In genomic region chr6:135083992-135084915, GRCh38 we compare ENCODE assay signal across 13 cellular contexts.
"Had no signal": no experiment of that assay in that cellular context is flagged by ENCODE, and none has a peak within 500 bp of the region (broad histone marks: within the 10 kb centered on the region; RNA-seq: fewer than 3 reads in every experiment).

No MANE protein-coding gene starts in this region.

- DNase-seq: activated naive CD4-positive, alpha-beta T cell treated with anti-CD3 and anti-CD28 coated beads, Interleukin-2, amount 10 ng/mL, durations not matched to agents 7 days and 5 days; brain microvascular endothelial cell; effector memory CD8-positive, alpha-beta T cell; kidney; left ventricle myocardium superior; mesenchymal stem cell; spleen; stimulated activated CD4-positive, alpha-beta T cell treated with anti-CD3 and anti-CD28 coated beads, Interleukin-1b, Interleukin-23, amount 100 ng/mL, for 48 hours; upper lobe of right lung had no signal

- H3K4me3 ChIP-seq: hepatocyte, spleen, upper lobe of right lung had no signal

- H3K27me3 Mint-ChIP-seq: activated naive CD4-positive, alpha-beta T cell treated with anti-CD3 and anti-CD28 coated beads, Interleukin-2, amount 10 ng/mL, durations not matched to agents 7 days and 5 days; activated T-helper 17 cell treated with anti-CD3 and anti-CD28 coated beads, Interleukin-2, amount 50 U/mL, for 72 hours; dendritic cell treated with granulocyte-macrophage colony-stimulating factor and Interleukin-4, amounts not matched to agents 40 ng/mL and 50 ng/mL, for 4 days; effector memory CD8-positive, alpha-beta T cell had no signal

- H3K27ac Mint-ChIP-seq: activated naive CD4-positive, alpha-beta T cell treated with anti-CD3 and anti-CD28 coated beads, Interleukin-2, amount 10 ng/mL, durations not matched to agents 7 days and 5 days; activated T-helper 17 cell treated with anti-CD3 and anti-CD28 coated beads, Interleukin-2, amount 50 U/mL, for 72 hours; dendritic cell treated with granulocyte-macrophage colony-stimulating factor and Interleukin-4, amounts not matched to agents 40 ng/mL and 50 ng/mL, for 4 days; effector memory CD8-positive, alpha-beta T cell had no signal

- H3K4me3 Mint-ChIP-seq: activated naive CD4-positive, alpha-beta T cell treated with anti-CD3 and anti-CD28 coated beads, Interleukin-2, amount 10 ng/mL, durations not matched to agents 7 days and 5 days; activated T-helper 17 cell treated with anti-CD3 and anti-CD28 coated beads, Interleukin-2, amount 50 U/mL, for 72 hours; dendritic cell treated with granulocyte-macrophage colony-stimulating factor and Interleukin-4, amounts not matched to agents 40 ng/mL and 50 ng/mL, for 4 days; effector memory CD8-positive, alpha-beta T cell had no signal

- ATAC-seq: activated T-helper 17 cell treated with anti-CD3 and anti-CD28 coated beads, Interleukin-2, amount 50 U/mL, for 72 hours; effector memory CD8-positive, alpha-beta T cell; left ventricle myocardium superior; sciatic nerve; upper lobe of right lung had no signal
